Comparison of ENCODE assay signal across 20 cellular contexts in genomic region chr19:13206581-13206980, GRCh38. TPM values are rescaled to one million over a fixed set of nuclear protein-coding genes. Genes with fewer than 3 reads are reported as not detected.
DNase-seq lines count a peak whose midpoint lies in the region; ATAC-seq, FAIRE-seq and TF ChIP-seq lines count a peak whose summit lies in the region.
"Had no signal": no experiment of that assay in that cellular context is flagged by ENCODE, and none has a peak within 500 bp of the region (broad histone marks: within the 10 kb centered on the region; RNA-seq: fewer than 3 reads in every experiment).

No MANE protein-coding gene starts in this region.

- dilution Hi-C loops in endothelial cell of umbilical vein (cut with MboI; ENCODE audit: extremely low pct_ligation_motif_present, low sequenced_read_pairs) = no loop called here

- POLR2A ChIA-PET in PC-9 (lab: Charles Lee; ENCODE audit: unreplicated experiment) = no interaction called here
- POLR2A ChIA-PET in endothelial cell of umbilical vein (lab: Charles Lee) = interaction anchor here (0.7 kb wide), 1 partner anchor 42 kb away, joined by 3 read pairs; no protein-coding TSS in a partner anchor

- TF ChIP-seq CTCF in right atrium auricular region (IDR thresholded peaks at IDR 0.05) = no peak
- no peak for TF ChIP-seq CTCF in PC-9 (conservative IDR thresholded peaks at IDR 0.05)
- TF ChIP-seq CTCF in endothelial cell of umbilical vein (IDR thresholded peaks at IDR 0.05; ENCODE audit: extremely low read depth in 1 of 2, insufficient read depth in 1 of 2, low read depth in 1 of 2, low read length in 2 of 2) = no peak
- TF ChIP-seq CTCF in vagina (IDR thresholded peaks at IDR 0.05) = no peak

- H3K4me3 ChIP-seq in right atrium auricular region (no peak overlapping the region), PC-9 (peak overlapping the region; percentile 66; the same call in 1 of the 2 replicates), endothelial cell of umbilical vein (replicated peaks in 1 of 3; ENCODE audit: insufficient read depth in 1 of 3, low read depth in 1 of 3, low read length in 3 of 3) (no peak overlapping the region), vagina (no peak overlapping the region)
- H3K4me3 ChIP-seq: SK-N-MC had no signal

- peaks cover 10% of the 10 kb centered on the region; the same call in 1 of the 2 replicates for H3F3A ChIP-seq in PC-9 (ENCODE audit: insufficient read depth, low read depth)

- DNase-seq in Right ventricle myocardium inferior (ENCODE audit: missing footprints) (peak; percentile 0), right atrium auricular region (ENCODE audit: low spot score) (no peak), PC-9 (no peak), endothelial cell of umbilical vein (ENCODE audit: low read depth, low spot score) (no peak), vagina (ENCODE audit: extremely low spot score in 2 of 2) (no peak), SW 1271 (lab: John Stamatoyannopoulos, UW) (no peak), posterior cingulate gyrus (no peak)
- DNase-seq: activated gamma-delta T cell treated with Interleukin-2 at 50 U/mL for 16 hours; DMS 273 treated with DMSO at 0.1 percent for 48 hours; dorsolateral prefrontal cortex; esophagus squamous epithelium; NCI-H2081 treated with DMSO at 0.1 percent for 48 hours; NCI-H526; occipital lobe; stimulated activated CD4-positive, alpha-beta T cell treated with anti-CD3 and anti-CD28 coated beads, Interleukin-2, amount 100 ng/mL, for 24 hours had no signal

- ATAC-seq in Right ventricle myocardium inferior (no peak), HG03432 (IDR thresholded peaks at IDR 0.05; ENCODE audit: unreplicated experiment) (no peak)

- H3K4me2 ChIP-seq in PC-9 (peak overlapping the region; percentile 91), endothelial cell of umbilical vein (ENCODE audit: insufficient read depth, low read length) (no peak overlapping the region)

- CTCF ChIA-PET in PC-9 (lab: Charles Lee) (no interaction called here), endothelial cell of umbilical vein (lab: Charles Lee) (no interaction called here)

- no peak overlapping the region for H3K27ac ChIP-seq in right atrium auricular region
- peak overlapping the region; percentile 70 for H3K27ac ChIP-seq in PC-9
- no peak overlapping the region for H3K27ac ChIP-seq in endothelial cell of umbilical vein (ENCODE audit: insufficient read depth, low read depth, low read length)
- peak overlapping the region; percentile 80 for H3K27ac ChIP-seq in vagina
- H3K27ac ChIP-seq: SK-N-MC had no signal

- no peaks in the 10 kb centered on the region for H3K9me2 ChIP-seq in PC-9 (ENCODE audit: insufficient read depth)

- H3K36me3 ChIP-seq in right atrium auricular region (no peaks in the 10 kb centered on the region), PC-9 (ENCODE audit: low read depth) (no peaks in the 10 kb centered on the region), endothelial cell of umbilical vein (ENCODE audit: control insufficient read depth in 2 of 2, extremely low read depth in 1 of 2, insufficient read depth in 2 of 2, low read length in 2 of 2) (no peaks in the 10 kb centered on the region), vagina (no peaks in the 10 kb centered on the region)
- H3K36me3 ChIP-seq: esophagus squamous epithelium, heart right ventricle had no signal

- H3K9me3 ChIP-seq in right atrium auricular region (no peaks in the 10 kb centered on the region), PC-9 (ENCODE audit: insufficient read depth, low read depth) (no peaks in the 10 kb centered on the region), endothelial cell of umbilical vein (replicated peaks; ENCODE audit: control insufficient read depth, insufficient read depth, low read length) (no peaks in the 10 kb centered on the region), vagina (no peaks in the 10 kb centered on the region)
- H3K9me3 ChIP-seq: esophagus squamous epithelium, heart right ventricle had no signal

- H3K79me2 ChIP-seq in PC-9 (ENCODE audit: low read depth) = no peaks in the 10 kb centered on the region
- H3K79me2 ChIP-seq in endothelial cell of umbilical vein (ENCODE audit: control insufficient read depth, insufficient read depth, low read length) = no peaks in the 10 kb centered on the region

- H3K4me1 ChIP-seq in right atrium auricular region (peaks cover 0 to 12% of the 10 kb centered on the region in 2 donors), PC-9 (replicated peaks; ENCODE audit: insufficient read depth) (no peaks in the 10 kb centered on the region; the same call in 1 of the 2 replicates), endothelial cell of umbilical vein (ENCODE audit: control insufficient read depth, extremely low read depth, insufficient read depth, low read length) (no peaks in the 10 kb centered on the region), vagina (peaks cover 5% of the 10 kb centered on the region)

- no peaks in the 10 kb centered on the region for H3K9me1 ChIP-seq in endothelial cell of umbilical vein (replicated peaks; ENCODE audit: control insufficient read depth, extremely low read depth, insufficient read depth, low read length)

- H4K20me1 ChIP-seq in PC-9 (ENCODE audit: insufficient read depth) (no peaks in the 10 kb centered on the region), endothelial cell of umbilical vein (replicated peaks; ENCODE audit: control insufficient read depth, extremely low read depth, insufficient read depth, low read length) (no peaks in the 10 kb centered on the region)

- TF ChIP-seq POLR2A in endothelial cell of umbilical vein (IDR thresholded peaks at IDR 0.05; ENCODE audit: low read depth, low read length) (no peak), vagina (IDR thresholded peaks at IDR 0.05) (no peak)

- H2AFZ ChIP-seq in PC-9 = peak overlapping the region; percentile 82; the same call in 1 of the 2 replicates
- no peak overlapping the region for H2AFZ ChIP-seq in endothelial cell of umbilical vein (ENCODE audit: low read depth, low read length)

- H3K27me3 ChIP-seq in right atrium auricular region (no peaks in the 10 kb centered on the region), PC-9 (ENCODE audit: insufficient read depth, low read depth) (no peaks in the 10 kb centered on the region), endothelial cell of umbilical vein (ENCODE audit: control insufficient read depth in 2 of 2, insufficient read depth in 2 of 2, low read length in 2 of 2) (no peaks in the 10 kb centered on the region), vagina (no peaks in the 10 kb centered on the region)
- H3K27me3 ChIP-seq: dorsolateral prefrontal cortex, esophagus squamous epithelium had no signal

- intact Hi-C loops in Right ventricle myocardium inferior (cut with DNase I) = no loop called here
- intact Hi-C loops in PC-9 (cut with micrococcal nuclease; ENCODE audit: unreplicated experiment) = no loop called here
- intact Hi-C loops in endothelial cell of umbilical vein (cut with micrococcal nuclease) = no loop called here
- intact Hi-C loops in vagina (cut with DNase I) = no loop called here
- intact Hi-C loops in posterior cingulate gyrus (cut with DNase I) = no loop called here

- FAIRE-seq in endothelial cell of umbilical vein (lab: Jason Lieb, UNC) = peak; percentile 81
- FAIRE-seq: H54, keratinocyte had no signal

- H3K9ac ChIP-seq in endothelial cell of umbilical vein (replicated peaks; ENCODE audit: extremely low read depth, insufficient read depth, low read length) = no peak overlapping the region

- BruUV-seq in PC-9 (replicated peaks; lab: Mats Ljungman, UMichigan) = TSS peak; percentile 47
- no TSS peak for BruUV-seq in endothelial cell of umbilical vein (replicated peaks; lab: Mats Ljungman, UMichigan)

TF ChIP-seq in endothelial cell of umbilical vein, 7 proteins besides CTCF, POLR2A, EP300 and RAD21:
- no peak for TF ChIP-seq POLR2AphosphoS5 (IDR thresholded peaks at IDR 0.05; ENCODE audit: insufficient read depth, low read depth, low read length)
- TF ChIP-seq GATA2 (IDR thresholded peaks at IDR 0.05; ENCODE audit: insufficient read depth, insufficient read length, low read depth, low read length) = no peak
- TF ChIP-seq FOS (IDR thresholded peaks at IDR 0.05; ENCODE audit: borderline replicate concordance, insufficient read depth, low read length) = no peak
- TF ChIP-seq MAX (IDR thresholded peaks at IDR 0.05; ENCODE audit: insufficient read depth, insufficient read length) = no peak
- TF ChIP-seq EZH2 (IDR thresholded peaks at IDR 0.05; ENCODE audit: borderline replicate concordance, low read depth, low read length, severe bottlenecking) = no peak
- TF ChIP-seq JUN (IDR thresholded peaks at IDR 0.05; ENCODE audit: borderline replicate concordance, insufficient read depth, insufficient read length, low read depth) = no peak
- TF ChIP-seq MYC (IDR thresholded peaks at IDR 0.05; ENCODE audit: low read depth, low read length) = no peak

RNA-seq across cellular contexts. Expression of gene IER2, which starts 56.4 kb away (rescaled TPM):
- total RNA-seq in Right ventricle myocardium inferior (18.8 TPM), right atrium auricular region (100 to 1,000 TPM in 1 of 2 donors, 10 to 100 TPM in 1; 35.4 to 139 TPM), PC-9 (2021) (72.7 and 95.5 TPM in 2 replicates), endothelial cell of umbilical vein (81.6 and 97.0 TPM in 2 replicates), vagina (152 TPM)
- polyA plus RNA-seq in endothelial cell of umbilical vein = 55.2 and 60.6 TPM in 2 replicates
- polyA plus RNA-seq in endothelial cell of umbilical vein (2011; cell fraction: cytosol; rRNA removed) = 36.0 and 59.9 TPM in 2 replicates
- polyA plus RNA-seq in endothelial cell of umbilical vein (2011; cell fraction: nucleus; rRNA removed) = 82.2 and 90.1 TPM in 2 replicates
- 45.4 and 53.7 TPM in 2 replicates for polyA plus RNA-seq in endothelial cell of umbilical vein (2012)
- polyA minus RNA-seq in endothelial cell of umbilical vein = 12.2 and 13.6 TPM in 2 replicates
- polyA minus RNA-seq in endothelial cell of umbilical vein (2011; cell fraction: cytosol; rRNA and poly(A)+ RNA removed) = 37.5 TPM
- 15.8 and 48.0 TPM in 2 replicates for polyA minus RNA-seq in endothelial cell of umbilical vein (2011; cell fraction: nucleus; rRNA and poly(A)+ RNA removed)

RNA-seq across cellular contexts. Expression of gene STX10, which starts 56.4 kb away (rescaled TPM):
- total RNA-seq in Right ventricle myocardium inferior = 34.5 TPM
- 10 to 100 TPM; 33.1 to 39.2 TPM for total RNA-seq in right atrium auricular region
- total RNA-seq in PC-9 (2021) = 86.2 and 89.6 TPM in 2 replicates
- total RNA-seq in endothelial cell of umbilical vein = 63.1 and 67.9 TPM in 2 replicates
- polyA plus RNA-seq in endothelial cell of umbilical vein = 89.6 and 91.6 TPM in 2 replicates
- 73.4 and 87.2 TPM in 2 replicates for polyA plus RNA-seq in endothelial cell of umbilical vein (2011; cell fraction: cytosol; rRNA removed)
- 114 and 131 TPM in 2 replicates for polyA plus RNA-seq in endothelial cell of umbilical vein (2011; cell fraction: nucleus; rRNA removed)
- 49.2 and 49.9 TPM in 2 replicates for polyA plus RNA-seq in endothelial cell of umbilical vein (2012)
- 48.5 and 105 TPM in 2 replicates for polyA minus RNA-seq in endothelial cell of umbilical vein
- 46.1 TPM for polyA minus RNA-seq in endothelial cell of umbilical vein (2011; cell fraction: cytosol; rRNA and poly(A)+ RNA removed)
- polyA minus RNA-seq in endothelial cell of umbilical vein (2011; cell fraction: nucleus; rRNA and poly(A)+ RNA removed) = 14.1 and 22.6 TPM in 2 replicates
- 71.5 TPM for total RNA-seq in vagina

Comparison
In these comparisons a context has a peak if more than half of its experiments do, and no peak if none do; other contexts are left out.
1. H3K27ac ChIP-seq: peak in PC-9 (single experiment) and vagina (single experiment); none in right atrium auricular region (0 of 2) and endothelial cell of umbilical vein (single experiment).